In genomic region chr17:53571342-53571741, GRCh38 we compare ENCODE assay signal across 19 cellular contexts.
DNase-seq lines count a peak whose midpoint lies in the region; FAIRE-seq and TF ChIP-seq lines count a peak whose summit lies in the region.
"Had no signal": no experiment of that assay in that cellular context is flagged by ENCODE, and none has a peak within 500 bp of the region (broad histone marks: within the 10 kb centered on the region; RNA-seq: fewer than 3 reads in every experiment).

No MANE protein-coding gene starts in this region.

- DNase-seq in A673 (ENCODE audit: low spot score) (no peak), LHCN-M2 (ENCODE audit: low read depth) (peak; percentile 36), adipocyte (ENCODE audit: low read depth) (no peak), kidney (no peak), KBM-7 (no peak), cortex of kidney (lab: John Stamatoyannopoulos, UW) (no peak), DMS 273 (lab: John Stamatoyannopoulos, UW; ENCODE audit: unreplicated experiment) (no peak), NCI-H128 (lab: John Stamatoyannopoulos, UW; ENCODE audit: unreplicated experiment) (no peak)
- DNase-seq: activated CD4-positive, alpha-beta T cell treated with anti-CD3 and anti-CD28 coated beads for 48 hours; activated CD8-positive, alpha-beta memory T cell treated with anti-CD3 and anti-CD28 coated beads, Interleukin-2, amount 50 U/mL, for 4 hours; activated gamma-delta T cell; amniotic stem cell; CD8-positive, alpha-beta T cell; H9; NCI-H1436 treated with DMSO at 0.1 percent for 48 hours; NCI-H82; psoas muscle had no signal

- no peaks in the 10 kb centered on the region for H3K4me1 ChIP-seq in A673 (ENCODE audit: insufficient read depth, low read length, poor library complexity, severe bottlenecking)
- no peaks in the 10 kb centered on the region for H3K4me1 ChIP-seq in adipocyte (ENCODE audit: control insufficient read depth, insufficient read depth, low read length)
- H3K4me1 ChIP-seq in kidney (ENCODE audit: control insufficient read depth in 1 of 2, insufficient read depth in 1 of 2, low read depth in 1 of 2, low read length in 2 of 2), result no peaks in the 10 kb centered on the region
- H3K4me1 ChIP-seq: psoas muscle had no signal

- no peaks in the 10 kb centered on the region for H3K9me3 ChIP-seq in A673 (ENCODE audit: low read depth, low read length, poor library complexity, severe bottlenecking)
- H3K9me3 ChIP-seq in adipocyte (ENCODE audit: control insufficient read depth, low read length), result no peaks in the 10 kb centered on the region
- H3K9me3 ChIP-seq in kidney (ENCODE audit: control insufficient read depth in 1 of 2, low read length in 2 of 2), result no peaks in the 10 kb centered on the region
- H3K9me3 ChIP-seq: psoas muscle had no signal

- H3K4me3 ChIP-seq in A673 (ENCODE audit: low read depth, low read length, poor library complexity, severe bottlenecking) (peak overlapping the region; percentile 22), adipocyte (ENCODE audit: low read length) (peak overlapping the region; percentile 23), kidney (ENCODE audit: low read length in 2 of 2) (peak overlapping the region; percentile 7 to 19)
- H3K4me3 ChIP-seq: hepatocyte, psoas muscle had no signal

- intact Hi-C loops in A673 (cut with micrococcal nuclease; ENCODE audit: unreplicated experiment), result no loop called here
- intact Hi-C loops in kidney (cut with DNase I), result no loop called here

- BruUV-seq in A673 (replicated peaks; lab: Mats Ljungman, UMichigan), result no TSS peak

- H3K9ac ChIP-seq in adipocyte (ENCODE audit: low read length) (no peak overlapping the region), kidney (ENCODE audit: low read length in 2 of 2) (no peak overlapping the region)

- in situ Hi-C loops in KBM-7 (cut with MboI; ENCODE audit: low pct_unique_long_range_greater_than_20kb, low sequenced_read_pairs), result no loop called here

- POLR2A ChIA-PET in A673 (lab: Charles Lee; ENCODE audit: low non-redundant PET), result no interaction called here

- CTCF ChIA-PET in A673 (lab: Charles Lee), result no interaction called here

- H3K36me3 ChIP-seq in A673 (ENCODE audit: insufficient read depth, low read length, poor library complexity, severe bottlenecking) (no peaks in the 10 kb centered on the region), adipocyte (ENCODE audit: control insufficient read depth, insufficient read depth, low read length, severe bottlenecking) (no peaks in the 10 kb centered on the region), kidney (ENCODE audit: control insufficient read depth in 1 of 2, insufficient read depth in 2 of 2, low read length in 2 of 2) (no peaks in the 10 kb centered on the region)

- TF ChIP-seq CTCF in A673 (conservative IDR thresholded peaks at IDR 0.05; ENCODE audit: low read depth, low read length) (no peak), kidney (IDR thresholded peaks at IDR 0.05; ENCODE audit: borderline replicate concordance, extremely low read depth, insufficient read depth) (no peak)

- no peaks in the 10 kb centered on the region for H3K27me3 ChIP-seq in A673 (replicated peaks; ENCODE audit: insufficient read depth, low read depth, low read length, poor library complexity)
- H3K27me3 ChIP-seq in adipocyte (replicated peaks; ENCODE audit: control insufficient read depth, insufficient read depth, low read length), result no peaks in the 10 kb centered on the region
- H3K27me3 ChIP-seq: hepatocyte had no signal

- no peak for FAIRE-seq in kidney (lab: Jason Lieb, UNC)

- H3K27ac ChIP-seq in A673 (ENCODE audit: low read depth, low read length, poor library complexity, severe bottlenecking), result no peak overlapping the region
- no peak overlapping the region for H3K27ac ChIP-seq in kidney (ENCODE audit: low read depth in 2 of 2, low read length in 2 of 2)
- H3K27ac ChIP-seq: hepatocyte, psoas muscle, RWPE1 had no signal
